In the genomic region with DNA sequence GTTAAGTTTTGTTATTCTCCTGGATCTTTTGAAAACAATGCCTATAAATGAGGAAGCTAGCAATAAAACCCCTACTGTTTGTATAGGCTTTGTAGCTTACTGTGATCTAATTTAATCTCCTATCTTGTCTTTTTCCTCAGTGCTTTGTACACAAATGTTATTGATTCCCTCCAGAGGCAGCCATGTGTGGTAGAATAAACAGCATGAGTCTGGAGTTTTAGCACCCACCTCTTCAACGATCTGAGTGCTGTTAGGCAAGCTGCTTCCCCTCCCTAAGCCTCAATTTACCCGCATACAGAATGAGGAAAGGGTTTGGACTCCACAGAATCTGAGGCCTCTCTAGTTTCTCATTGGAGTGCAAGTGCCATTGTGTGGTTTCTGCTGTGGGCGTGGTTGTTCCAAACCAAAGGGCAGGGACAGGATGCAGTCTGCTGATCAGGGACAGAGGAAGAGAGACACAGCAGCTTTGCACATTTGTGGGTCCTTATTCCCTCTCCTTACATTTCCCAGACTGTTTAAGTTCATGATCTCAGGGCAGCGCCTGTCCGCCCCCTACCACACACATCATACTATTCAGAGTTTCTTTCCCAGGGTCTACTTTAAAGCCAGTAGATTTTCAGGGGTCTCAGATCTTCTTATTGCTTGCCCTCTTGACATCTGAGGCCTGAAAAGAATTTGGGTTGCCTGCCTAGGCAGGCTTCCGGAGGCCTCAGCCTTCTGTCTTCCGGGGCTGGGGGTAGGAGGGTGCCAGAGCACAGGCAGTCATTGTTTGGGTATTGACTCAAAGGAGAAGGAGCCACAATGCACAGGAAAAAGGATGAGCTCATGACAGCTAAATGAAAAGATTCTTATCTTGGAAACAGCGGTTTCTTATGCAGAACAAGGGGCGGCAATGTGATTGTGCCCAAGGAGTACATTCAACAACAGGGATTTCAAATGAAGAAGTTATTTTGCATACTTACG, we compare ENCODE assay signal across 9 cellular contexts.
A peak's percentile ranks its signal among the peaks of the same experiment; 100 is the strongest.
DNase-seq lines count a peak whose midpoint lies in the region; ATAC-seq and TF ChIP-seq lines count a peak whose summit lies in the region.
"Had no signal": no experiment of that assay in that cellular context is flagged by ENCODE, and none has a peak within 500 bp of the region (broad histone marks: within the 10 kb centered on the region; RNA-seq: fewer than 3 reads in every experiment).

No MANE protein-coding gene starts in this region.

- H3K4me3 ChIP-seq in heart left ventricle: no peak overlapping the region
- H3K4me3 ChIP-seq: adrenal gland had no signal

- no peak for TF ChIP-seq POLR2A in heart left ventricle (IDR thresholded peaks at IDR 0.05)

- H3K27me3 ChIP-seq in heart left ventricle: peaks cover 0 to 4% (median 0%) of the 10 kb centered on the region in 9 donors
- H3K27me3 ChIP-seq: adrenal gland had no signal

- ATAC-seq in HG02798 (IDR thresholded peaks at IDR 0.05; ENCODE audit: poor library complexity, unreplicated experiment) (peak; percentile 78), heart left ventricle (peak in 3 of 4 donors; percentile 68 to 76 (median 71))

- H3K27ac ChIP-seq in heart left ventricle: peak overlapping the region in 8 of 12 donors; percentile 9 to 78 (median 41)
- H3K27ac ChIP-seq: adrenal gland had no signal

- DNase-seq in NCI-H1092 treated with DMSO at 0.1 percent for 48 hours (lab: John Stamatoyannopoulos, UW) (peak; percentile 30), NCI-H1092 (lab: John Stamatoyannopoulos, UW) (no peak), NCI-H510A (lab: John Stamatoyannopoulos, UW) (peak; percentile 22), activated T-cell treated with anti-CD3 and anti-CD28 coated beads for 1 hour (ENCODE audit: low read depth) (peak; percentile 38), heart left ventricle (peak in 4 of 5 donors; percentile 14 to 38 (median 24)), amniotic stem cell (lab: John Stamatoyannopoulos, UW) (no peak)
- peak; percentile 34 to 49 for DNase-seq in stimulated activated CD4-positive, alpha-beta T cell treated with anti-CD3 and anti-CD28 coated beads, Interleukin-4, amount 100 ng/mL, for 48 hours (ENCODE audit: low read depth in 2 of 2)

- TF ChIP-seq CTCF in heart left ventricle (IDR thresholded peaks at IDR 0.05): no peak

- intact Hi-C loops in heart left ventricle (cut with DNase I): loop anchor here in 4 of 10 donors (10.0 kb wide), 1 partner anchor 167 kb away; no protein-coding TSS in a partner anchor

- no peaks in the 10 kb centered on the region for H3K36me3 ChIP-seq in heart left ventricle
- H3K36me3 ChIP-seq: adrenal gland had no signal

- H3K9me3 ChIP-seq in heart left ventricle: no peaks in the 10 kb centered on the region
- H3K9me3 ChIP-seq: adrenal gland had no signal

- H3K4me1 ChIP-seq in heart left ventricle: peaks cover 0 to 33% (median 0%) of the 10 kb centered on the region in 12 donors
- H3K4me1 ChIP-seq: adrenal gland had no signal

- 46 to 60% (median 53%) methylated on average over 10 of the region's 10 CpGs for WGBS in heart left ventricle, 4 donors

Comparison
In these comparisons a context has a peak if more than half of its experiments do, and no peak if none do; other contexts are left out.
1. DNase-seq: peak in NCI-H1092 treated with DMSO at 0.1 percent for 48 hours (single experiment), NCI-H510A (single experiment), activated T-cell treated with anti-CD3 and anti-CD28 coated beads for 1 hour (single experiment), heart left ventricle (4 of 5) and stimulated activated CD4-positive, alpha-beta T cell treated with anti-CD3 and anti-CD28 coated beads, Interleukin-4, amount 100 ng/mL, for 48 hours (2 of 2); none in NCI-H1092 (single experiment) and amniotic stem cell (single experiment).